Comparison of ENCODE assay signal across 15 cellular contexts in genomic region chr13:82962422-82962821, GRCh38.
"Had no signal": no experiment of that assay in that cellular context is flagged by ENCODE, and none has a peak within 500 bp of the region (broad histone marks: within the 10 kb centered on the region; RNA-seq: fewer than 3 reads in every experiment).

No MANE protein-coding gene starts in this region.

- H3K27ac Mint-ChIP-seq: activated naive CD4-positive, alpha-beta T cell treated with anti-CD3 and anti-CD28 coated beads for 36 hours; activated naive CD8-positive, alpha-beta T cell treated with anti-CD3 and anti-CD28 coated beads, Interleukin-2, amount 50 U/mL, for 24 hours; natural killer cell treated with Interleukin-12 subunit alpha and Interleukin-12 subunit beta and Interleukin-15 and Interleukin-18, amount 100 ng/mL, for 72 hours; progenitor cell of endocrine pancreas; stimulated activated naive CD8-positive, alpha-beta T cell treated with anti-CD3 and anti-CD28 coated beads, Interleukin-15, amount 100 ng/mL, for 72 hours had no signal

- H3K36me3 Mint-ChIP-seq: natural killer cell treated with Interleukin-12 subunit alpha and Interleukin-12 subunit beta and Interleukin-15 and Interleukin-18, amount 100 ng/mL, for 72 hours had no signal

- H3K27me3 Mint-ChIP-seq: activated naive CD8-positive, alpha-beta T cell treated with anti-CD3 and anti-CD28 coated beads, Interleukin-2, amount 50 U/mL, for 24 hours; natural killer cell treated with Interleukin-12 subunit alpha and Interleukin-12 subunit beta and Interleukin-15 and Interleukin-18, amount 100 ng/mL, for 72 hours; stimulated activated naive CD8-positive, alpha-beta T cell treated with anti-CD3 and anti-CD28 coated beads, Interleukin-15, amount 100 ng/mL, for 72 hours had no signal

- H3K4me3 ChIP-seq: ascending aorta, cardiac muscle cell, heart left ventricle, right lobe of liver, thoracic aorta had no signal

- H3K4me1 Mint-ChIP-seq: activated naive CD8-positive, alpha-beta T cell treated with anti-CD3 and anti-CD28 coated beads, Interleukin-2, amount 50 U/mL, for 24 hours; stimulated activated naive CD8-positive, alpha-beta T cell treated with anti-CD3 and anti-CD28 coated beads, Interleukin-15, amount 100 ng/mL, for 72 hours had no signal

- H3K4me1 ChIP-seq: ascending aorta, heart left ventricle, right lobe of liver had no signal

- DNase-seq: activated CD4-positive, alpha-beta T cell treated with anti-CD3 and anti-CD28 coated beads for 1 hour; activated CD4-positive, alpha-beta T cell treated with anti-CD3 and anti-CD28 coated beads, Interleukin-2, amount 50 U/mL, for 4 hours; activated naive CD4-positive, alpha-beta T cell treated with anti-CD3 and anti-CD28 coated beads for 36 hours; activated naive CD8-positive, alpha-beta T cell treated with anti-CD3 and anti-CD28 coated beads, Interleukin-2, amount 50 U/mL, for 24 hours; activated T-cell treated with anti-CD3 and anti-CD28 coated beads for 4 hours; heart left ventricle; mesendoderm; right lobe of liver; stimulated activated naive CD8-positive, alpha-beta T cell treated with anti-CD3 and anti-CD28 coated beads, Interleukin-15, amount 100 ng/mL, for 72 hours had no signal

- H3K27ac ChIP-seq: ascending aorta, cardiac muscle cell, heart left ventricle, right lobe of liver, thoracic aorta, VCaP had no signal

- H3K4me3 Mint-ChIP-seq: activated naive CD4-positive, alpha-beta T cell treated with anti-CD3 and anti-CD28 coated beads for 36 hours; activated naive CD8-positive, alpha-beta T cell treated with anti-CD3 and anti-CD28 coated beads, Interleukin-2, amount 50 U/mL, for 24 hours; natural killer cell treated with Interleukin-12 subunit alpha and Interleukin-12 subunit beta and Interleukin-15 and Interleukin-18, amount 100 ng/mL, for 72 hours; stimulated activated naive CD8-positive, alpha-beta T cell treated with anti-CD3 and anti-CD28 coated beads, Interleukin-15, amount 100 ng/mL, for 72 hours had no signal

- H3K9me3 Mint-ChIP-seq: stimulated activated naive CD8-positive, alpha-beta T cell treated with anti-CD3 and anti-CD28 coated beads, Interleukin-15, amount 100 ng/mL, for 72 hours had no signal

- H3K27me3 ChIP-seq: ascending aorta, cardiac muscle cell, heart left ventricle, right lobe of liver had no signal

- H3K9me3 ChIP-seq: ascending aorta, right lobe of liver, thoracic aorta had no signal

- H3K36me3 ChIP-seq: ascending aorta, cardiac muscle cell, heart left ventricle, right lobe of liver, thoracic aorta had no signal
